Comparison of ENCODE assay signal across 17 cellular contexts in genomic region chr4:89175611-89176010, GRCh38.
DNase-seq lines count a peak whose midpoint lies in the region; ATAC-seq, FAIRE-seq and TF ChIP-seq lines count a peak whose summit lies in the region.
"Had no signal": no experiment of that assay in that cellular context is flagged by ENCODE, and none has a peak within 500 bp of the region (broad histone marks: within the 10 kb centered on the region; RNA-seq: fewer than 3 reads in every experiment).

No MANE protein-coding gene starts in this region.

- no peaks in the 10 kb centered on the region for H3K36me3 ChIP-seq in colonic mucosa
- H3K36me3 ChIP-seq in pancreas, result no peaks in the 10 kb centered on the region
- H3K36me3 ChIP-seq: SJSA1 had no signal

- intact Hi-C loops in colonic mucosa (cut with DNase I) (no loop called here), pancreas (cut with DNase I) (no loop called here), left ventricle myocardium superior (cut with micrococcal nuclease) (no loop called here)

- H3K27me3 ChIP-seq in colonic mucosa (no peaks in the 10 kb centered on the region), pancreas (no peaks in the 10 kb centered on the region)
- H3K27me3 ChIP-seq: SJSA1 had no signal

- H3K4me1 ChIP-seq in colonic mucosa, result no peaks in the 10 kb centered on the region
- H3K4me1 ChIP-seq in pancreas, result peaks cover 0 to 22% (median 10%) of the 10 kb centered on the region in 3 donors
- H3K4me1 ChIP-seq: SJSA1 had no signal

- no peak overlapping the region for H3K9ac ChIP-seq in colonic mucosa (ENCODE audit: low read depth in 2 of 2, low read length in 2 of 2)

- FAIRE-seq in pancreas (lab: Jason Lieb, UNC), result no peak
- FAIRE-seq: A204.1, RCC 7860 had no signal

- H3K27ac ChIP-seq in colonic mucosa, result no peak overlapping the region
- H3K27ac ChIP-seq in pancreas, result peak overlapping the region in 1 of 4 donors; percentile 18
- H3K27ac ChIP-seq: SJSA1 had no signal

- DNase-seq in DMS53 (lab: John Stamatoyannopoulos, UW) (peak; percentile 44), LNCaP clone FGC (ENCODE audit: low read depth) (peak; percentile 64), colonic mucosa (peak; percentile 33), pancreas (peak in 2 of 6 donors; percentile 41 to 47), SW 1271 (lab: John Stamatoyannopoulos, UW) (no peak), left ventricle myocardium superior (no peak), AG08395 (ENCODE audit: low spot score) (no peak)
- DNase-seq: EL, Karpas-422, NCI-H1694, NCI-H2107, NCI-H510A, NCI-H748 treated with DMSO at 0.1 percent for 48 hours, OCI-M1 had no signal

- H3K9me3 ChIP-seq in colonic mucosa, result no peaks in the 10 kb centered on the region
- no peaks in the 10 kb centered on the region for H3K9me3 ChIP-seq in pancreas
- H3K9me3 ChIP-seq: SJSA1 had no signal

- H3K4me3 ChIP-seq in LNCaP clone FGC (ENCODE audit: low read depth, low read length) (no peak overlapping the region), colonic mucosa (no peak overlapping the region), pancreas (no peak overlapping the region)
- H3K4me3 ChIP-seq: SJSA1 had no signal

- peak; percentile 68 to 93 (median 86) for ATAC-seq in pancreas
- ATAC-seq in left ventricle myocardium superior, result no peak

- TF ChIP-seq CTCF in LNCaP clone FGC (IDR thresholded peaks at IDR 0.05; ENCODE audit: control insufficient read depth, extremely low read depth, insufficient read depth) (no peak), colonic mucosa (IDR thresholded peaks at IDR 0.05) (no peak), pancreas (IDR thresholded peaks at IDR 0.05) (no peak)

Comparison
In these comparisons a context has a peak if more than half of its experiments do, and no peak if none do; other contexts are left out.
1. DNase-seq: peak in DMS53 (single experiment), LNCaP clone FGC (single experiment) and colonic mucosa (single experiment); none in SW 1271 (0 of 2), left ventricle myocardium superior (single experiment) and AG08395 (single experiment).